Comparison of ENCODE assay signal across 8 cellular contexts in the genomic region with DNA sequence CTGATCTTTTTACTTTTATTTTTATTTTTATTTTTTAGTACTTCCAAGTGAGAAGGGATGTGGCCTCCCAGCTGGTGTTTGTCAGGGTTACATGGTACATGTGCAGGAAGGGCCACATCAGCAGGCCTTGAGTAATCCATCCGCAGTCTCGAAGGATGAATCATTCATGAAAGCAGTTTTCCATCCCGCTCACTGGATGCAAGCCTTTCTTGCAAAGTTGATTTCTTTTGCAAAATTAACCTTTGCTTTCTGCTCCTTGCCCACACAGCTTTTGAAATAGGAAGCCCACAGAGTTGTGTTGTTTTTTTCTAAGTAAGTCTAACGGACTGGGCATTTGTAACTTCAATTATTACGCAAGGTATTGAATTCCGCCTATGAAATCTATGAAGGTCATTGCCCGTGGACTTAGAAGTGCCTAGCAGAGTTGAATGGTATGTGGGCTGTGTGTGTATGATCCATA.
DNase-seq lines count a peak whose midpoint lies in the region; ATAC-seq and TF ChIP-seq lines count a peak whose summit lies in the region.

No MANE protein-coding gene starts in this region.

- DNase-seq in H4 (ENCODE audit: low spot score) (peak; percentile 96), SIG-M5 (lab: John Stamatoyannopoulos, UW) (peak; percentile 86), fibroblast of villous mesenchyme (ENCODE audit: low read depth) (peak; percentile 99), skeletal muscle cell (ENCODE audit: low read depth) (peak; percentile 98), GM13976 (ENCODE audit: low spot score) (no peak)
- DNase-seq in effector CD8-positive, alpha-beta T cell (lab: John Stamatoyannopoulos, UW), result no peak
- DNase-seq in effector memory CD4-positive, alpha-beta T cell, result no peak

- TF ChIP-seq CTCF in fibroblast of villous mesenchyme (IDR thresholded peaks at IDR 0.05; ENCODE audit: insufficient read depth, low read depth, low read length) (no peak), GM13976 (IDR thresholded peaks at IDR 0.05; ENCODE audit: borderline replicate concordance, control extremely low read depth, extremely low read depth, insufficient read depth, missing control alignments) (no peak)

- H3K4me1 ChIP-seq in effector memory CD4-positive, alpha-beta T cell (ENCODE audit: control insufficient read depth, insufficient read depth, low read length, poor library complexity, severe bottlenecking), result no peaks in the 10 kb centered on the region

- H3K27me3 ChIP-seq in effector memory CD4-positive, alpha-beta T cell (replicated peaks; ENCODE audit: control insufficient read depth, insufficient read depth, low read length, poor library complexity, severe bottlenecking), result no peaks in the 10 kb centered on the region

- no peaks in the 10 kb centered on the region for H3K9me3 ChIP-seq in effector memory CD4-positive, alpha-beta T cell (ENCODE audit: control insufficient read depth, low read length)

- H3K36me3 ChIP-seq in effector memory CD4-positive, alpha-beta T cell (ENCODE audit: control insufficient read depth, insufficient read depth, low read length), result peaks cover 5% of the 10 kb centered on the region

- peak overlapping the region; percentile 21 for H3K4me3 ChIP-seq in fibroblast of villous mesenchyme (ENCODE audit: low read depth, low read length)
- H3K4me3 ChIP-seq in skeletal muscle cell (ENCODE audit: low read depth, low read length), result no peak overlapping the region
- no peak overlapping the region for H3K4me3 ChIP-seq in effector memory CD4-positive, alpha-beta T cell (ENCODE audit: insufficient read depth, low read depth, low read length, poor library complexity, severe bottlenecking)

- no peak overlapping the region for H3K27ac ChIP-seq in effector memory CD4-positive, alpha-beta T cell (ENCODE audit: insufficient read depth, low read length, poor library complexity, severe bottlenecking)

- in situ Hi-C loops in GM13976 (cut with MboI; ENCODE audit: low sequenced_read_pairs, unreplicated experiment), result no loop called here

- no peak for ATAC-seq in GM21423 (IDR thresholded peaks at IDR 0.05; ENCODE audit: unreplicated experiment)

Comparison
In these comparisons a context has a peak if more than half of its experiments do, and no peak if none do; other contexts are left out.
1. DNase-seq: peak in H4 (single experiment), SIG-M5 (single experiment), fibroblast of villous mesenchyme (single experiment) and skeletal muscle cell (single experiment); none in effector CD8-positive, alpha-beta T cell (single experiment), GM13976 (single experiment) and effector memory CD4-positive, alpha-beta T cell (0 of 3).